In the genomic region with DNA sequence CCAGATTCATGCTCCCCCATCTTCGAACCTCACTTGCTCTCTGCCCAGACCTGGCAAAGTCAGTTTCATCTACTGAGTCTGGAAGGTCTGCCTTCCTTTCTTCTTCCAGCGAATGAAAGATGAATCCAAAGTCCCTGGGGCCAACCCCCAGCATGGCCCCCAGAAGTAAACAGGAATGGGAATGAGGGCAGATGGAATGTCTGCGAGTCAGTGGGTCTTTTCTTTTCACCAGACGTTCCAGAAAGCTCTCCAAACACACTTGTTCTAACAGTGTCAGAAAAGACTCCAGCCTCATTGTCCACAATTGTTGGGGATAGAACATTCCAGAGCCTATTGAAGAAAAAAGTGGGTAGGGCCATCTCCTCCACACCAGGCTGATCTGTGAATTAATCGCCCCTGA, we compare ENCODE assay signal across 23 cellular contexts. TPM values are rescaled to one million over a fixed set of nuclear protein-coding genes. Genes with fewer than 3 reads are reported as not detected.
A peak's percentile ranks its signal among the peaks of the same experiment; 100 is the strongest.
DNase-seq lines count a peak whose midpoint lies in the region; ATAC-seq and TF ChIP-seq lines count a peak whose summit lies in the region.
"Had no signal": no experiment of that assay in that cellular context is flagged by ENCODE, and none has a peak within 500 bp of the region (broad histone marks: within the 10 kb centered on the region; RNA-seq: fewer than 3 reads in every experiment).

No MANE protein-coding gene starts in this region.

- no peak overlapping the region for H3K4me2 ChIP-seq in parathyroid adenoma (ENCODE audit: low read length)

- no peaks in the 10 kb centered on the region for H3K36me3 Mint-ChIP-seq in MCF 10A (ENCODE audit: insufficient read depth, unreplicated experiment)
- H3K36me3 Mint-ChIP-seq: CD8-positive, alpha-beta T cell had no signal

- H3K9me3 ChIP-seq in breast epithelium: no peaks in the 10 kb centered on the region
- no peaks in the 10 kb centered on the region for H3K9me3 ChIP-seq in parathyroid adenoma (ENCODE audit: control insufficient read depth, low read length)
- no peaks in the 10 kb centered on the region for H3K9me3 ChIP-seq in vagina
- H3K9me3 ChIP-seq: SJSA1 had no signal

- H3K27me3 ChIP-seq in breast epithelium (no peaks in the 10 kb centered on the region), parathyroid adenoma (ENCODE audit: control insufficient read depth, insufficient read depth, low read length) (no peaks in the 10 kb centered on the region), vagina (no peaks in the 10 kb centered on the region)
- H3K27me3 ChIP-seq: SJSA1 had no signal

- POLR2A ChIA-PET in MCF 10A (lab: Yijun Ruan, JAX): interaction anchor here (0.6 to 5.1 kb wide), 5 partner anchors 28 to 211 kb away, joined by 3 to 31 read pairs (median 4); no protein-coding TSS in a partner anchor

- H3K9me3 Mint-ChIP-seq in MCF 10A (ENCODE audit: unreplicated experiment): no peaks in the 10 kb centered on the region
- H3K9me3 Mint-ChIP-seq: CD8-positive, alpha-beta T cell had no signal

- H3K27ac Mint-ChIP-seq in MCF 10A (ENCODE audit: low read depth, unreplicated experiment): peak overlapping the region; percentile 80
- H3K27ac Mint-ChIP-seq: CD8-positive, alpha-beta T cell had no signal

- H3K9ac ChIP-seq in parathyroid adenoma: no peak overlapping the region

- no TSS peak for BruUV-seq in MCF 10A (replicated peaks; lab: Mats Ljungman, UMichigan)

- DNase-seq in MCF 10A (ENCODE audit: unreplicated experiment) (no peak), breast epithelium (ENCODE audit: low spot score in 2 of 2) (no peak), fibroblast of peridontal ligament (ENCODE audit: extremely low read depth) (peak; percentile 26), vagina (ENCODE audit: extremely low spot score in 2 of 2) (no peak), cerebellar cortex (ENCODE audit: low spot score) (no peak), nucleus accumbens (lab: John Stamatoyannopoulos, UW) (no peak)
- DNase-seq: ACHN; C1 segment of cervical spinal cord; Calu3; CD8-positive, alpha-beta T cell; DMS153; GDM1; KBM-7; NCI-H1092 treated with DMSO at 0.1 percent for 48 hours; NCI-H146; NCI-H2029 treated with DMSO at 0.1 percent for 48 hours; NCI-H345; NCI-H82; OCI-M1 had no signal

- H3K4me3 ChIP-seq in breast epithelium (no peak overlapping the region), parathyroid adenoma (ENCODE audit: low read depth, low read length) (no peak overlapping the region), vagina (no peak overlapping the region)
- H3K4me3 ChIP-seq: SJSA1 had no signal

- peaks cover 24% of the 10 kb centered on the region for H3K4me1 Mint-ChIP-seq in MCF 10A (ENCODE audit: insufficient read depth, unreplicated experiment)

- no peak overlapping the region for H3K4me3 Mint-ChIP-seq in MCF 10A (ENCODE audit: unreplicated experiment)
- H3K4me3 Mint-ChIP-seq: CD8-positive, alpha-beta T cell had no signal

- ATAC-seq in GM19328 (IDR thresholded peaks at IDR 0.05; ENCODE audit: unreplicated experiment): no peak
- ATAC-seq: CD8-positive, alpha-beta T cell had no signal

- no peaks in the 10 kb centered on the region for H3K4me1 ChIP-seq in breast epithelium
- peaks cover 9% of the 10 kb centered on the region for H3K4me1 ChIP-seq in parathyroid adenoma
- peaks cover 21% of the 10 kb centered on the region for H3K4me1 ChIP-seq in vagina

- peak overlapping the region; percentile 46 for H2AFZ ChIP-seq in parathyroid adenoma

- H3K27ac ChIP-seq in breast epithelium (no peak overlapping the region), parathyroid adenoma (peak overlapping the region; percentile 11), vagina (peak overlapping the region; percentile 61)
- H3K27ac ChIP-seq: 22Rv1, SJSA1 had no signal

- TF ChIP-seq CTCF in MCF 10A (IDR thresholded peaks at IDR 0.05; ENCODE audit: unreplicated experiment) (no peak), breast epithelium (IDR thresholded peaks at IDR 0.05) (no peak), parathyroid adenoma (IDR thresholded peaks at IDR 0.05) (no peak), vagina (IDR thresholded peaks at IDR 0.05) (no peak)

- no peaks in the 10 kb centered on the region for H3K79me2 ChIP-seq in parathyroid adenoma

- intact Hi-C loops in MCF 10A (cut with micrococcal nuclease): no loop called here
- intact Hi-C loops in breast epithelium (cut with DNase I; ENCODE audit: low total_unique reads): no loop called here
- intact Hi-C loops in vagina (cut with DNase I): loop anchor here (5.0 kb wide), 1 partner anchor 70 kb away; no protein-coding TSS in a partner anchor

- CTCF ChIA-PET in MCF 10A (lab: Yijun Ruan, JAX): interaction anchor here (0.6 to 10.5 kb wide), 9 partner anchors 18 to 179 kb away, joined by 3 to 142 read pairs (median 4); no protein-coding TSS in a partner anchor

- no peak for TF ChIP-seq POLR2A in breast epithelium (IDR thresholded peaks at IDR 0.05)
- no peak for TF ChIP-seq POLR2A in vagina (IDR thresholded peaks at IDR 0.05)

- no peaks in the 10 kb centered on the region for H3K27me3 Mint-ChIP-seq in MCF 10A (ENCODE audit: insufficient read depth, unreplicated experiment)

- H3K36me3 ChIP-seq in breast epithelium: no peaks in the 10 kb centered on the region
- H3K36me3 ChIP-seq in parathyroid adenoma (ENCODE audit: control insufficient read depth, insufficient read depth, low read length): no peaks in the 10 kb centered on the region
- no peaks in the 10 kb centered on the region for H3K36me3 ChIP-seq in vagina
- H3K36me3 ChIP-seq: SJSA1 had no signal

RNA-seq across cellular contexts. Expression of a gene that starts 28.6 kb away (rescaled TPM):
- total RNA-seq in MCF 10A (2022) (0.26 TPM in 1 of 2 replicates, not detected in the other), breast epithelium (1 to 10 TPM in 2 of 3 donors, under 1 TPM in 1; 0.48 to 2.0 (median 1.3) TPM), vagina (0.49 TPM)
- total RNA-seq: SJSA1 had no signal

RNA-seq across cellular contexts. Expression of a gene that starts 28.7 kb away (rescaled TPM):
- not detected in 2 replicates for total RNA-seq in MCF 10A (2022)
- not detected for total RNA-seq in breast epithelium
- not detected for total RNA-seq in vagina
- total RNA-seq: Calu3; CD8-positive, alpha-beta T cell; SJSA1 had no signal

Comparison
In these comparisons a context has a peak if more than half of its experiments do, and no peak if none do; other contexts are left out.
1. H3K27ac ChIP-seq: peak in parathyroid adenoma (single experiment) and vagina (single experiment); none in breast epithelium (0 of 2).